In genomic region chr16:71808593-71809449, GRCh38 we compare ENCODE assay signal across 1 cellular context.
TF ChIP-seq lines count a peak whose summit lies in the region.

AP1G1 (minus strand) TSS chr16:71808834; CDS start chr16:71789479, 19,355 bp downstream.

TF ChIP-seq in K562, 482 proteins besides CTCF, POLR2A, EP300 and RAD21 (continued from another document and continues in another):
- peak; percentile 85 for TF ChIP-seq PKNOX1 (IDR thresholded peaks at IDR 0.05)
- peak; percentile 59; the same call in 1 of the 2 replicates for TF ChIP-seq POLR2H (tag; IDR thresholded peaks at IDR 0.05; ENCODE audit: low read depth)
- no peak; the same call in 1 of the 2 replicates for TF ChIP-seq RB1 (IDR thresholded peaks at IDR 0.05; ENCODE audit: low read depth)
- TF ChIP-seq AFF1 (IDR thresholded peaks at IDR 0.05; ENCODE audit: low read depth in 1 of 2, partially characterized antibody in 2 of 2), result peak in 1 of 2 experiments; percentile 96
- peak; percentile 86 for TF ChIP-seq E2F8 (IDR thresholded peaks at IDR 0.05; ENCODE audit: low read depth, partially characterized antibody)
- no peak for TF ChIP-seq KAT2B (IDR thresholded peaks at IDR 0.05; ENCODE audit: low read depth, low read length)
- no peak; the same call in 1 of the 2 replicates for TF ChIP-seq CGGBP1 (CRISPR knock-in tag; IDR thresholded peaks at IDR 0.05)
- no peak for TF ChIP-seq BRF2 (IDR thresholded peaks at IDR 0.05; ENCODE audit: borderline replicate concordance, insufficient read depth, insufficient read length)
- no peak for TF ChIP-seq ATF4 (CRISPR knock-in tag; IDR thresholded peaks at IDR 0.05)
- TF ChIP-seq ZNF224 (CRISPR knock-in tag; IDR thresholded peaks at IDR 0.05), result no peak
- no peak for TF ChIP-seq NR0B1 (IDR thresholded peaks at IDR 0.05; ENCODE audit: partially characterized antibody)
- TF ChIP-seq ZNF785 (CRISPR knock-in tag; IDR thresholded peaks at IDR 0.05), result no peak
- TF ChIP-seq TGIF2 (CRISPR knock-in tag; IDR thresholded peaks at IDR 0.05), result no peak
- no peak for TF ChIP-seq ZNF124 (CRISPR knock-in tag; IDR thresholded peaks at IDR 0.05)
- TF ChIP-seq CREB1 (IDR thresholded peaks at IDR 0.05), result peak; percentile 98
- peak; percentile 98 for TF ChIP-seq CREB1 (CRISPR knock-in tag; IDR thresholded peaks at IDR 0.05)
- TF ChIP-seq ZNF699 (CRISPR knock-in tag; IDR thresholded peaks at IDR 0.05; ENCODE audit: insufficient replicate concordance), result no peak
- no peak for TF ChIP-seq ZNF133 (CRISPR knock-in tag; IDR thresholded peaks at IDR 0.05)
- peak; percentile 89 for TF ChIP-seq NCOA1 (IDR thresholded peaks at IDR 0.05; ENCODE audit: low read depth)
- no peak for TF ChIP-seq ADNP (tag; IDR thresholded peaks at IDR 0.05)
- peak; percentile 73; the same call in 1 of the 2 replicates for TF ChIP-seq EGR1 (conservative IDR thresholded peaks at IDR 0.05)
- TF ChIP-seq ZNF518B (CRISPR knock-in tag; IDR thresholded peaks at IDR 0.05), result no peak
- no peak for TF ChIP-seq SNAPC5 (CRISPR knock-in tag; IDR thresholded peaks at IDR 0.05)
- TF ChIP-seq ZNF324 (CRISPR knock-in tag; IDR thresholded peaks at IDR 0.05), result no peak
- peak; percentile 49; the same call in 1 of the 2 replicates for TF ChIP-seq E2F5 (CRISPR knock-in tag; IDR thresholded peaks at IDR 0.05)
- TF ChIP-seq THRA (IDR thresholded peaks at IDR 0.05), result no peak
- no peak for TF ChIP-seq ZBTB26 (CRISPR knock-in tag; IDR thresholded peaks at IDR 0.05)
- no peak for TF ChIP-seq STAT5A (IDR thresholded peaks at IDR 0.05; ENCODE audit: borderline replicate concordance, low read length)
- no peak for TF ChIP-seq HMG20A (CRISPR knock-in tag; conservative IDR thresholded peaks at IDR 0.05)
- TF ChIP-seq ATF6 (CRISPR knock-in tag; IDR thresholded peaks at IDR 0.05), result 0 out of 2 replicates have a peak, but pooled peaks have one; percentile 44
- TF ChIP-seq FOXJ3 (CRISPR knock-in tag; IDR thresholded peaks at IDR 0.05), result no peak
- peak; percentile 98 for TF ChIP-seq TAF7 (tag; IDR thresholded peaks at IDR 0.05)
- no peak for TF ChIP-seq TCF15 (CRISPR knock-in tag; IDR thresholded peaks at IDR 0.05)
- peak; percentile 21; the same call in 1 of the 2 replicates for TF ChIP-seq ZNF76 (CRISPR knock-in tag; IDR thresholded peaks at IDR 0.05; ENCODE audit: borderline replicate concordance)
- no peak for TF ChIP-seq HOXB6 (CRISPR knock-in tag; IDR thresholded peaks at IDR 0.05; ENCODE audit: borderline replicate concordance)
- 0 out of 2 replicates have a peak, but pooled peaks have one; percentile 0 for TF ChIP-seq SPI1 (IDR thresholded peaks at IDR 0.05; ENCODE audit: borderline replicate concordance, low read depth, low read length)
- no peak for TF ChIP-seq ZNF232 (CRISPR knock-in tag; IDR thresholded peaks at IDR 0.05)
